Comparison of ENCODE assay signal across 8 cellular contexts in genomic region chr1:11692899-11693590, GRCh38. TPM values are rescaled to one million over a fixed set of nuclear protein-coding genes. Genes with fewer than 3 reads are reported as not detected.
DNase-seq lines count a peak whose midpoint lies in the region; ATAC-seq and TF ChIP-seq lines count a peak whose summit lies in the region.

No MANE protein-coding gene starts in this region.

- peaks cover 40% of the 10 kb centered on the region for H3K27me3 Mint-ChIP-seq in mesothelial cell of epicardium (ENCODE audit: low read depth)

- peak; percentile 83 for ATAC-seq in RWPE2 (ENCODE audit: low read depth)
- no peak for ATAC-seq in HG03139 (IDR thresholded peaks at IDR 0.05; ENCODE audit: unreplicated experiment)
- ATAC-seq in Right ventricle myocardium inferior, result no peak

- TF ChIP-seq POLR2A in testis (IDR thresholded peaks at IDR 0.05) (no peak), stomach (IDR thresholded peaks at IDR 0.05) (no peak)

- intact Hi-C loops in testis (cut with DNase I; ENCODE audit: low total_unique reads), result no loop called here
- intact Hi-C loops in stomach (cut with DNase I; ENCODE audit: low total_unique reads), result no loop called here
- intact Hi-C loops in Right ventricle myocardium inferior (cut with DNase I), result no loop called here

- no peaks in the 10 kb centered on the region for H3K9me3 Mint-ChIP-seq in mesothelial cell of epicardium

- no peak overlapping the region for H3K27ac ChIP-seq in RWPE2 (ENCODE audit: poor library complexity, severe bottlenecking)
- no peak overlapping the region for H3K27ac ChIP-seq in testis
- no peak overlapping the region for H3K27ac ChIP-seq in stomach

- peak overlapping the region; percentile 48 for H3K4me3 Mint-ChIP-seq in mesothelial cell of epicardium

- no peaks in the 10 kb centered on the region for H3K36me3 Mint-ChIP-seq in mesothelial cell of epicardium

- peaks cover 6% of the 10 kb centered on the region for H3K4me1 ChIP-seq in RWPE2 (ENCODE audit: insufficient read depth, poor library complexity, severe bottlenecking)
- peaks cover 8% of the 10 kb centered on the region for H3K4me1 ChIP-seq in testis
- H3K4me1 ChIP-seq in stomach, result peaks cover 19 to 36% (median 27%) of the 10 kb centered on the region in 4 donors

- peaks cover 15% of the 10 kb centered on the region for H3K4me1 Mint-ChIP-seq in mesothelial cell of epicardium

- H3K27me3 ChIP-seq in RWPE2 (ENCODE audit: insufficient read depth, poor library complexity, severe bottlenecking), result peaks cover 29% of the 10 kb centered on the region
- H3K27me3 ChIP-seq in testis, result no peaks in the 10 kb centered on the region
- H3K27me3 ChIP-seq in stomach, result peaks cover 14 to 98% (median 57%) of the 10 kb centered on the region in 3 donors

- in situ Hi-C loops in astrocyte of the spinal cord (cut with HindIII; ENCODE audit: low sequenced_read_pairs), result no loop called here

- H3K9me3 ChIP-seq in RWPE2 (ENCODE audit: severe bottlenecking) (no peaks in the 10 kb centered on the region), testis (no peaks in the 10 kb centered on the region), stomach (no peaks in the 10 kb centered on the region)

- H3K36me3 ChIP-seq in RWPE2 (ENCODE audit: low read depth) (no peaks in the 10 kb centered on the region), testis (ENCODE audit: low read depth, missing control alignments) (no peaks in the 10 kb centered on the region), stomach (no peaks in the 10 kb centered on the region)

- no peak overlapping the region for H3K27ac Mint-ChIP-seq in mesothelial cell of epicardium

- H3K4me3 ChIP-seq in RWPE2 (ENCODE audit: severe bottlenecking) (no peak overlapping the region), astrocyte of the spinal cord (ENCODE audit: low read depth, low read length) (no peak overlapping the region), testis (no peak overlapping the region), stomach (no peak overlapping the region)

- DNase-seq in H4 (ENCODE audit: low spot score) (peak; percentile 83), RWPE2 (ENCODE audit: low spot score) (no peak), astrocyte of the spinal cord (ENCODE audit: low read depth, low spot score) (peak; percentile 81), mesothelial cell of epicardium (ENCODE audit: low spot score in 2 of 2, unreplicated experiment in 2 of 2) (no peak), testis (no peak), stomach (no peak), Right ventricle myocardium inferior (ENCODE audit: missing footprints) (no peak)

- no peak for TF ChIP-seq EP300 in stomach (IDR thresholded peaks at IDR 0.05)

- WGBS in testis, 2 donors, result 49 to 63% methylated on average over 7 of the region's 7 CpGs
- 14 to 21% (median 19%) methylated on average over 7 of the region's 7 CpGs for WGBS in stomach, 5 donors

- TF ChIP-seq CTCF in RWPE2 (IDR thresholded peaks at IDR 0.05; ENCODE audit: poor library complexity, severe bottlenecking) (no peak), astrocyte of the spinal cord (IDR thresholded peaks at IDR 0.05; ENCODE audit: low read depth, low read length) (no peak), mesothelial cell of epicardium (IDR thresholded peaks at IDR 0.05; ENCODE audit: unreplicated experiment) (no peak), testis (IDR thresholded peaks at IDR 0.05) (no peak), stomach (IDR thresholded peaks at IDR 0.05) (no peak)

RNA-seq across cellular contexts. Expression of gene DRAXIN, which starts 1.5 kb away (rescaled TPM):
- total RNA-seq in H4 (2014; rRNA removed; shearing (Covaris generic)), result not detected in 2 replicates
- total RNA-seq in mesothelial cell of epicardium (1.1 to 1.4 TPM (median 1.4 TPM) in 3 replicates), testis (under 1 TPM; 0.79 to 0.93 TPM), stomach (under 1 TPM in 1 of 5 donors, not detected in 4; 0.18 TPM), Right ventricle myocardium inferior (0.03 TPM)
- polyA plus RNA-seq in testis (ENCODE audit: insufficient read depth, low read depth, low replicate concordance) (0.53 TPM), stomach (under 1 TPM in 2 of 3 donors, not detected in 1; 0.03 to 0.06 TPM)

RNA-seq across cellular contexts. Expression of gene MAD2L2, which starts 12.1 kb away (rescaled TPM):
- 130 and 134 TPM in 2 replicates for total RNA-seq in H4 (2014; rRNA removed; shearing (Covaris generic))
- total RNA-seq in mesothelial cell of epicardium (53.0 to 56.3 TPM (median 56.0 TPM) in 3 replicates), testis (100 to 1,000 TPM; 115 to 116 TPM), stomach (10 to 100 TPM in 3 of 5 donors, 1 to 10 TPM in 2; 7.2 to 23.9 (median 14.3) TPM), Right ventricle myocardium inferior (20.1 TPM)
- polyA plus RNA-seq in testis (ENCODE audit: insufficient read depth, low read depth, low replicate concordance) (77.0 TPM), stomach (10 to 100 TPM; 45.6 to 54.4 (median 47.3) TPM)

RNA-seq across cellular contexts. Expression of gene FBXO6, which starts 29.0 kb away (rescaled TPM):
- 7.2 and 7.4 TPM in 2 replicates for total RNA-seq in H4 (2014; rRNA removed; shearing (Covaris generic))
- total RNA-seq in mesothelial cell of epicardium, result 4.7 to 5.4 TPM (median 4.9 TPM) in 3 replicates
- total RNA-seq in testis, result 10 to 100 TPM in 1 of 2 donors, 1 to 10 TPM in 1; 7.8 to 17.3 TPM
- 15.8 TPM for polyA plus RNA-seq in testis (ENCODE audit: insufficient read depth, low read depth, low replicate concordance)
- total RNA-seq in stomach, result 1 to 10 TPM in 4 of 5 donors, not detected in 1; 1.2 to 9.1 (median 7.1) TPM
- polyA plus RNA-seq in stomach, result 10 to 100 TPM; 14.1 to 15.7 (median 15.0) TPM
- 11.8 TPM for total RNA-seq in Right ventricle myocardium inferior

RNA-seq across cellular contexts. Expression of gene FBXO44, which starts 38.4 kb away (rescaled TPM):
- total RNA-seq in H4 (2014; rRNA removed; shearing (Covaris generic)), result 7.8 and 8.8 TPM in 2 replicates
- 33.1 to 39.4 TPM (median 37.3 TPM) in 3 replicates for total RNA-seq in mesothelial cell of epicardium
- total RNA-seq in testis, result 10 to 100 TPM; 28.0 to 31.3 TPM
- polyA plus RNA-seq in testis (ENCODE audit: insufficient read depth, low read depth, low replicate concordance), result 36.4 TPM
- total RNA-seq in stomach, result 10 to 100 TPM in 2 of 5 donors, 1 to 10 TPM in 3; 3.6 to 54.8 (median 9.0) TPM
- 10 to 100 TPM in 2 of 3 donors, 1 to 10 TPM in 1; 7.6 to 22.7 (median 17.0) TPM for polyA plus RNA-seq in stomach
- total RNA-seq in Right ventricle myocardium inferior, result 19.0 TPM

RNA-seq across cellular contexts. Expression of gene FBXO2, which starts 38.8 kb away (rescaled TPM):
- total RNA-seq in H4 (2014; rRNA removed; shearing (Covaris generic)), result 0.76 and 2.3 TPM in 2 replicates
- total RNA-seq in mesothelial cell of epicardium (2.6 to 3.3 TPM (median 3.1 TPM) in 3 replicates), testis (10 to 100 TPM; 11.3 to 17.3 TPM), stomach (10 to 100 TPM in 1 of 5 donors, 1 to 10 TPM in 2, not detected in 2; 2.5 to 12.5 (median 5.0) TPM), Right ventricle myocardium inferior (4.2 TPM)
- polyA plus RNA-seq in testis (ENCODE audit: insufficient read depth, low read depth, low replicate concordance) (19.0 TPM), stomach (10 to 100 TPM in 2 of 3 donors, 1 to 10 TPM in 1; 5.5 to 16.7 (median 15.4) TPM)

Comparison
In these comparisons a context has a peak if more than half of its experiments do, and no peak if none do; other contexts are left out.
1. DNase-seq: peak in H4 (single experiment) and astrocyte of the spinal cord (single experiment); none in RWPE2 (single experiment), mesothelial cell of epicardium (0 of 2), testis (single experiment), stomach (single experiment) and Right ventricle myocardium inferior (single experiment).